Comparison of ENCODE assay signal across 1 cellular context in the genomic region with DNA sequence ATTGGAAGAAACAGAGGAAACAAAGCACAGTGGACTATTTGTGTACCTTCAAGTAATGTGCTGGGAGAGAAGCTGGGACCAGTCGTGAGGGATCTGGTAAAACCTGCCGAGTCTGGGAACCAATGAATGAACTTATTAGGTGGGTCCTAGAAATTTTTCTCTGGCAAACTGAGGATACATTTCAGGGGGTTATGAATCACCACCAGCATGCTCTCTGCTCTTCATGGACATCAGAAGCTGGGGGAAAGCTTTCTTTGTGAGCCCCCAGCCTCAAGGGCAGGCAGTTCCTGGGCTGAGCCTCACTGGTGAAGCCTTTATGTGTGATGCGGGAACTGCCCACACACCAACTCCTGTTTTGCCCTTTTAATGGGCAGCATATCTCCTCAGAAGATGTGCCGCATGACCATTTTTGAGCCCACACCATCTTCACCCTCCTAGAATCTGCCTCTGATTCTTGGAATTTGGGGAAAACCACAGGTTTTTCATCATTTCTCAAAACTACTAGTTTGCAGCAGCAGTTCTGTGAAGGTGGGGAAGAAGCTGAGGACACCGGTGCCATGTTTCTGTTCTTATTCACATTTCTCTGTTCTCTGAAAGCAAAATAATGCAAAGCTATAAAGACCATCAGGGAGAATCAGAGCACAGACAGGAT.
TF ChIP-seq lines count a peak whose summit lies in the region.

No MANE protein-coding gene starts in this region.

TF ChIP-seq in H1, 55 proteins besides CTCF, POLR2A, EP300 and RAD21 (continued from another document):
- TF ChIP-seq, protein P1, sequence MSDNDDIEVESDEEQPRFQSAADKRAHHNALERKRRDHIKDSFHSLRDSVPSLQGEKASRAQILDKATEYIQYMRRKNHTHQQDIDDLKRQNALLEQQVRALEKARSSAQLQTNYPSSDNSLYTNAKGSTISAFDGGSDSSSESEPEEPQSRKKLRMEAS (IDR thresholded peaks at IDR 0.05), result no peak
TF ChIP-seq in H1: peak in this region for 0.
